In the genomic region with DNA sequence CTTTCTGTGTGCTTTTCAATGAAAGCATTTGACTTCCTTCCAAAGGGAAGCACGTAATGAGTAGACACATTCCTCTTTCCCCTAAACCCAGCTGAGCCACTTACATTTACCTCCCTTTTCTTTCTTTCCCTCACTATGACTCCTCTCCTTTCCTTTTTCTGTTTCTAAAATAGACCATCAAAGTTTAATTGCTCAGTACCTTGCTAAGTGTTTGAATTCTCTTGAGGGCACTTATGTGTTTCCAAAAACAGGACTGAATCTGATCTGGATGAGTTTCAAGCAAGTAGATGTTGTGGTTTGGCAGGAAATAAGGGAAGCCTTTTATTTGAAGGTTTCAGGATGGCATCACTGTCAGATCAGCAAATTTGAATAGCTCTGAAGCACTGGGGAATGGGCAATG, we compare ENCODE assay signal across 20 cellular contexts.
A peak's percentile ranks its signal among the peaks of the same experiment; 100 is the strongest.
DNase-seq lines count a peak whose midpoint lies in the region; ATAC-seq and TF ChIP-seq lines count a peak whose summit lies in the region.
"Had no signal": no experiment of that assay in that cellular context is flagged by ENCODE, and none has a peak within 500 bp of the region (broad histone marks: within the 10 kb centered on the region; RNA-seq: fewer than 3 reads in every experiment).

No MANE protein-coding gene starts in this region.

- intact Hi-C loops in A673 (cut with micrococcal nuclease; ENCODE audit: unreplicated experiment) = no loop called here
- intact Hi-C loops in lower lobe of right lung (cut with DNase I) = no loop called here
- intact Hi-C loops in left colon (cut with DNase I, micrococcal nuclease) = no loop called here

- H3K27ac ChIP-seq in A673 (ENCODE audit: low read depth, low read length, poor library complexity, severe bottlenecking) (no peak overlapping the region), lower lobe of right lung (no peak overlapping the region)
- H3K27ac ChIP-seq: BLaER1 treated with 17β-estradiol and CSF1 and Interleukin-3, amounts not matched to agents 10 nM and 100 nM had no signal

- CTCF ChIA-PET in A673 (lab: Charles Lee) = no interaction called here

- no peaks in the 10 kb centered on the region for H3K27me3 ChIP-seq in A673 (replicated peaks; ENCODE audit: insufficient read depth, low read depth, low read length, poor library complexity)
- H3K27me3 ChIP-seq in lower lobe of right lung (ENCODE audit: low read depth) = no peaks in the 10 kb centered on the region
- H3K27me3 ChIP-seq in BE2C = no peaks in the 10 kb centered on the region
- H3K27me3 ChIP-seq: BLaER1 treated with 17β-estradiol and CSF1 and Interleukin-3, amounts not matched to agents 10 nM and 100 nM had no signal

- DNase-seq in NCI-H1092 treated with DMSO at 0.1 percent for 48 hours (lab: John Stamatoyannopoulos, UW) (peak; percentile 0), NCI-H1092 (lab: John Stamatoyannopoulos, UW) (no peak), A673 (ENCODE audit: low spot score) (peak; percentile 4), NCI-H774 (lab: John Stamatoyannopoulos, UW) (peak; percentile 31), lower lobe of right lung (no peak), BE2C (no peak), left colon (no peak), occipital lobe (lab: John Stamatoyannopoulos, UW) (no peak)
- DNase-seq: 8988T; CD8-positive, alpha-beta memory T cell; EL; HFFc6; KG1; NCI-H1694 treated with DMSO at 0.1 percent for 48 hours; NCI-H2227 treated with DMSO at 0.1 percent for 48 hours; NCI-H524; RPMI8226; SIG-M5 had no signal

- H3K9me3 ChIP-seq in A673 (ENCODE audit: low read depth, low read length, poor library complexity, severe bottlenecking) = no peaks in the 10 kb centered on the region
- no peaks in the 10 kb centered on the region for H3K9me3 ChIP-seq in lower lobe of right lung
- no peaks in the 10 kb centered on the region for H3K9me3 ChIP-seq in BE2C

- TF ChIP-seq CTCF in A673 (conservative IDR thresholded peaks at IDR 0.05; ENCODE audit: low read depth, low read length) (no peak), lower lobe of right lung (IDR thresholded peaks at IDR 0.05) (no peak), BE2C (IDR thresholded peaks at IDR 0.05; ENCODE audit: low read depth, low read length) (no peak)

- H3K4me3 ChIP-seq in A673 (ENCODE audit: low read depth, low read length, poor library complexity, severe bottlenecking) (no peak overlapping the region), lower lobe of right lung (no peak overlapping the region), BE2C (ENCODE audit: low read depth, low read length) (no peak overlapping the region)
- H3K4me3 ChIP-seq: BLaER1 treated with 17β-estradiol and CSF1 and Interleukin-3, amounts not matched to agents 10 nM and 100 nM had no signal

- BruUV-seq in A673 (replicated peaks; lab: Mats Ljungman, UMichigan) = no TSS peak

- H3K4me1 ChIP-seq in A673 (ENCODE audit: insufficient read depth, low read length, poor library complexity, severe bottlenecking) = peaks cover 4% of the 10 kb centered on the region
- no peaks in the 10 kb centered on the region for H3K4me1 ChIP-seq in lower lobe of right lung
- peaks cover 13% of the 10 kb centered on the region for H3K4me1 ChIP-seq in BE2C

- ATAC-seq in lower lobe of right lung (peak; percentile 66 to 86), left colon (no peak)
- ATAC-seq: HepG2 had no signal

- H3K36me3 ChIP-seq in A673 (ENCODE audit: insufficient read depth, low read length, poor library complexity, severe bottlenecking) = no peaks in the 10 kb centered on the region
- H3K36me3 ChIP-seq in lower lobe of right lung = no peaks in the 10 kb centered on the region
- H3K36me3 ChIP-seq in BE2C = no peaks in the 10 kb centered on the region
- H3K36me3 ChIP-seq: BLaER1 treated with 17β-estradiol and CSF1 and Interleukin-3, amounts not matched to agents 10 nM and 100 nM had no signal

- POLR2A ChIA-PET in A673 (lab: Charles Lee; ENCODE audit: low non-redundant PET) = no interaction called here

Comparison
In these comparisons a context has a peak if more than half of its experiments do, and no peak if none do; other contexts are left out.
1. DNase-seq: peak in NCI-H1092 treated with DMSO at 0.1 percent for 48 hours (single experiment), A673 (single experiment) and NCI-H774 (single experiment); none in NCI-H1092 (single experiment), lower lobe of right lung (single experiment), BE2C (single experiment), left colon (0 of 2) and occipital lobe (single experiment).